ENCODE assay signal across 2 cellular contexts in the genomic region with DNA sequence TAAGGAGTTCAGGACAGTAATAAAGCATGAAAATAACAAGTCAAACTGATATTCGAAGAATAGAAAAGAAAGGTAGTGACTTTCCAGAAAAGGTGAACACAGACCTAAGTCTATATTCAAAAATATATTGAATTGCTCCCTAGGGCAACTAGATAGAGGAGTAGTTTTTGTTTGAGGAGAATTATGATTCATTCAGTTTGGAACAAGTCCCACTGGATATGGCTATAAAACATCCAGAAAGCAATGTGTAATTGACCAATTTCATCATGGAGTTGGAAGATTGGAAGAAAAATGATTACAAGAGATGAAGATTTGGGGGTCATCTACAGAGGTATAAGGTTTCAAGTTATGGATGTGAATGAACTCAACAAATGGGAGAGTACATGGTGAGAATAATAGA.
TF ChIP-seq lines count a peak whose summit lies in the region.

No MANE protein-coding gene starts in this region.

TF ChIP-seq in SK-N-SH treated with all-trans-retinoic acid at 6 μM for 48 hours, 23 proteins besides CTCF, POLR2A, EP300 and RAD21:
- TF ChIP-seq, protein P1, sequence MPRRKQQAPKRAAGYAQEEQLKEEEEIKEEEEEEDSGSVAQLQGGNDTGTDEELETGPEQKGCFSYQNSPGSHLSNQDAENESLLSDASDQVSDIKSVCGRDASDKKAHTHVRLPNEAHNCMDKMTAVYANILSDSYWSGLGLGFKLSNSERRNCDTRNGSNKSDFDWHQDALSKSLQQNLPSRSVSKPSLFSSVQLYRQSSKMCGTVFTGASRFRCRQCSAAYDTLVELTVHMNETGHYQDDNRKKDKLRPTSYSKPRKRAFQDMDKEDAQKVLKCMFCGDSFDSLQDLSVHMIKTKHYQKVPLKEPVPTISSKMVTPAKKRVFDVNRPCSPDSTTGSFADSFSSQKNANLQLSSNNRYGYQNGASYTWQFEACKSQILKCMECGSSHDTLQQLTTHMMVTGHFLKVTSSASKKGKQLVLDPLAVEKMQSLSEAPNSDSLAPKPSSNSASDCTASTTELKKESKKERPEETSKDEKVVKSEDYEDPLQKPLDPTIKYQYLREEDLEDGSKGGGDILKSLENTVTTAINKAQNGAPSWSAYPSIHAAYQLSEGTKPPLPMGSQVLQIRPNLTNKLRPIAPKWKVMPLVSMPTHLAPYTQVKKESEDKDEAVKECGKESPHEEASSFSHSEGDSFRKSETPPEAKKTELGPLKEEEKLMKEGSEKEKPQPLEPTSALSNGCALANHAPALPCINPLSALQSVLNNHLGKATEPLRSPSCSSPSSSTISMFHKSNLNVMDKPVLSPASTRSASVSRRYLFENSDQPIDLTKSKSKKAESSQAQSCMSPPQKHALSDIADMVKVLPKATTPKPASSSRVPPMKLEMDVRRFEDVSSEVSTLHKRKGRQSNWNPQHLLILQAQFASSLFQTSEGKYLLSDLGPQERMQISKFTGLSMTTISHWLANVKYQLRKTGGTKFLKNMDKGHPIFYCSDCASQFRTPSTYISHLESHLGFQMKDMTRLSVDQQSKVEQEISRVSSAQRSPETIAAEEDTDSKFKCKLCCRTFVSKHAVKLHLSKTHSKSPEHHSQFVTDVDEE (CRISPR knock-in tag; IDR thresholded peaks at IDR 0.05): no peak
- TF ChIP-seq RARB (CRISPR knock-in tag; IDR thresholded peaks at IDR 0.05): no peak
- peak; percentile 32; the same call in 1 of the 2 replicates for TF ChIP-seq ISL1 (CRISPR knock-in tag; IDR thresholded peaks at IDR 0.05)
- TF ChIP-seq ZC3H10 (CRISPR knock-in tag; IDR thresholded peaks at IDR 0.05): no peak
- no peak for TF ChIP-seq ZNF8 (CRISPR knock-in tag; IDR thresholded peaks at IDR 0.05)

TF ChIP-seq in SK-N-SH, 30 proteins besides CTCF, POLR2A, EP300 and RAD21:
- TF ChIP-seq ELF1 (IDR thresholded peaks at IDR 0.05) (no peak), YY1 (IDR thresholded peaks at IDR 0.05; ENCODE audit: low read depth) (no peak), POLR2AphosphoS5 (IDR thresholded peaks at IDR 0.05; ENCODE audit: low read depth, low read length) (no peak), SMC3 (IDR thresholded peaks at IDR 0.05; ENCODE audit: low read depth, low read length) (no peak), GABPA (IDR thresholded peaks at IDR 0.05; ENCODE audit: low read depth) (no peak), TCF12 (IDR thresholded peaks at IDR 0.05) (no peak), SIN3A (IDR thresholded peaks at IDR 0.05; ENCODE audit: borderline replicate concordance, low read depth, low read length) (no peak), RXRA (IDR thresholded peaks at IDR 0.05; ENCODE audit: borderline replicate concordance, low read depth) (no peak)
- TF ChIP-seq, protein P2, sequence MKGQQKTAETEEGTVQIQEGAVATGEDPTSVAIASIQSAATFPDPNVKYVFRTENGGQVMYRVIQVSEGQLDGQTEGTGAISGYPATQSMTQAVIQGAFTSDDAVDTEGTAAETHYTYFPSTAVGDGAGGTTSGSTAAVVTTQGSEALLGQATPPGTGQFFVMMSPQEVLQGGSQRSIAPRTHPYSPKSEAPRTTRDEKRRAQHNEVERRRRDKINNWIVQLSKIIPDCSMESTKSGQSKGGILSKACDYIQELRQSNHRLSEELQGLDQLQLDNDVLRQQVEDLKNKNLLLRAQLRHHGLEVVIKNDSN (IDR thresholded peaks at IDR 0.05; ENCODE audit: borderline replicate concordance, low read depth): no peak
- TF ChIP-seq, protein P3, sequence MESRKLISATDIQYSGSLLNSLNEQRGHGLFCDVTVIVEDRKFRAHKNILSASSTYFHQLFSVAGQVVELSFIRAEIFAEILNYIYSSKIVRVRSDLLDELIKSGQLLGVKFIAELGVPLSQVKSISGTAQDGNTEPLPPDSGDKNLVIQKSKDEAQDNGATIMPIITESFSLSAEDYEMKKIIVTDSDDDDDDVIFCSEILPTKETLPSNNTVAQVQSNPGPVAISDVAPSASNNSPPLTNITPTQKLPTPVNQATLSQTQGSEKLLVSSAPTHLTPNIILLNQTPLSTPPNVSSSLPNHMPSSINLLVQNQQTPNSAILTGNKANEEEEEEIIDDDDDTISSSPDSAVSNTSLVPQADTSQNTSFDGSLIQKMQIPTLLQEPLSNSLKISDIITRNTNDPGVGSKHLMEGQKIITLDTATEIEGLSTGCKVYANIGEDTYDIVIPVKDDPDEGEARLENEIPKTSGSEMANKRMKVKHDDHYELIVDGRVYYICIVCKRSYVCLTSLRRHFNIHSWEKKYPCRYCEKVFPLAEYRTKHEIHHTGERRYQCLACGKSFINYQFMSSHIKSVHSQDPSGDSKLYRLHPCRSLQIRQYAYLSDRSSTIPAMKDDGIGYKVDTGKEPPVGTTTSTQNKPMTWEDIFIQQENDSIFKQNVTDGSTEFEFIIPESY (IDR thresholded peaks at IDR 0.05; ENCODE audit: borderline replicate concordance, low read depth): no peak
